ENCODE assay signal across 1 cellular context in genomic region chr12:40828593-40828990, GRCh38.
TF ChIP-seq lines count a peak whose summit lies in the region.

No MANE protein-coding gene starts in this region.

TF ChIP-seq in GM23338, 12 proteins besides CTCF, POLR2A, EP300 and RAD21 (continued from another document):
- TF ChIP-seq ZNF462 (CRISPR knock-in tag; IDR thresholded peaks at IDR 0.05) (no peak), EZH2phosphoT487 (IDR thresholded peaks at IDR 0.05; ENCODE audit: unreplicated experiment) (no peak), ZNF114 (CRISPR knock-in tag; IDR thresholded peaks at IDR 0.05) (no peak), REST (IDR thresholded peaks at IDR 0.05; ENCODE audit: unreplicated experiment) (no peak), POLR2AphosphoS5 (IDR thresholded peaks at IDR 0.05; ENCODE audit: low read depth) (no peak), JUNB (IDR thresholded peaks at IDR 0.05; ENCODE audit: unreplicated experiment) (no peak), CREB1 (CRISPR knock-in tag; IDR thresholded peaks at IDR 0.05; ENCODE audit: low read depth) (no peak), STAT1 (IDR thresholded peaks at IDR 0.05; ENCODE audit: unreplicated experiment) (no peak)
